Comparison of ENCODE assay signal across 8 cellular contexts in the genomic region with DNA sequence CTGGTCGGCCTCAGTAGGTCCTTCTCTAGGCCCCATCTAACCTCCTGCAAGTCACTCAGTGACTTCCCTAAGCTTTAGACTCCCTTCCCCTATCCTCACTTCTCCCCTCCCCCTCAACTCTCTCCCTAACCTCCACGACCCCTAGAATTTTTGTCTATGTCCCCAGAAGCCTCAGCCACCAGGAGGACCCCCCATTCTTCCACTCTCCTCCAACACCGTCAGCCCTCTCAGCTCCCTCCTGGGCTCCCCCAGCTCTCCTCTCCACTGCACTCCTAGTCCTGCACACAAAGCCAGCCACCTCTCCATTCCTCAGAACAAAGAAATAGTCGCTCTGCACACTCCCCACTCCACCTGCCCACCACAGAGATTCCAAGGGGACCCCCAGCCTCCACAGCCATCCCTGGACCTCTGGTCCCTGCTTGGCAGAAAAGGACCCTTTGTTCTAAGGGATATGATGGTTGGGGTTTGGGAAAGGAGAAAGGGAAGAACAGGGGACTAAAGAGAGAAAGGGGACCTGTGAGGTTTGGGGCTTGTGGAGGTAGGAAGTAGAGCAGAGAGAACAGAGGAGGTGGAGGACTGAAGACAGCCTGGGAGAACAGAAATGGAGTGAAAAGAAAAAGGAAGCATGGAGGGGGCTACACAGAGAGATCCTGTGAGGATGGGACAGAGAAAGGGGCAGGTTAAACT. TPM values are rescaled to one million over a fixed set of nuclear protein-coding genes. Genes with fewer than 3 reads are reported as not detected.
A peak's percentile ranks its signal among the peaks of the same experiment; 100 is the strongest.
DNase-seq lines count a peak whose midpoint lies in the region; ATAC-seq and TF ChIP-seq lines count a peak whose summit lies in the region.

No MANE protein-coding gene starts in this region.

- H3K27me3 ChIP-seq in heart left ventricle, result no peaks in the 10 kb centered on the region
- H3K27me3 ChIP-seq in adipocyte (replicated peaks; ENCODE audit: control insufficient read depth, insufficient read depth, low read length), result no peaks in the 10 kb centered on the region
- no peaks in the 10 kb centered on the region for H3K27me3 ChIP-seq in lower lobe of right lung (ENCODE audit: low read depth)
- H3K27me3 ChIP-seq in upper lobe of right lung, result no peaks in the 10 kb centered on the region

- no peak for ATAC-seq in heart left ventricle
- ATAC-seq in left cardiac atrium, result no peak
- no peak for ATAC-seq in lower lobe of right lung
- ATAC-seq in upper lobe of right lung, result no peak
- no peak for ATAC-seq in GM19328 (IDR thresholded peaks at IDR 0.05; ENCODE audit: unreplicated experiment)

- 11 to 22% (median 15%) methylated on average over 4 of the region's 4 CpGs for WGBS in heart left ventricle, 4 donors

- H3K27ac ChIP-seq in heart left ventricle, result peak overlapping the region; percentile 29 to 100 (median 98)
- peak overlapping the region; percentile 93 for H3K27ac ChIP-seq in lower lobe of right lung
- peak overlapping the region; percentile 93 for H3K27ac ChIP-seq in upper lobe of right lung

- DNase-seq in heart left ventricle (no peak), left cardiac atrium (no peak), adipocyte (ENCODE audit: low read depth) (no peak), lower lobe of right lung (no peak), upper lobe of right lung (no peak), NCI-H774 (lab: John Stamatoyannopoulos, UW) (no peak)
- no peak for DNase-seq in activated CD8-positive, alpha-beta memory T cell treated with anti-CD3 and anti-CD28 coated beads, Interleukin-2, amount 50 U/mL, for 48 hours

- H3K9ac ChIP-seq in adipocyte (ENCODE audit: low read length), result peak overlapping the region; percentile 97

- TF ChIP-seq CTCF in heart left ventricle (IDR thresholded peaks at IDR 0.05), result no peak
- TF ChIP-seq CTCF in lower lobe of right lung (IDR thresholded peaks at IDR 0.05), result no peak
- TF ChIP-seq CTCF in upper lobe of right lung (IDR thresholded peaks at IDR 0.05), result no peak

- H3K36me3 ChIP-seq in heart left ventricle, result peaks cover 0 to 25% (median 0%) of the 10 kb centered on the region in 9 donors
- peaks cover 19% of the 10 kb centered on the region for H3K36me3 ChIP-seq in adipocyte (ENCODE audit: control insufficient read depth, insufficient read depth, low read length, severe bottlenecking)
- peaks cover 7% of the 10 kb centered on the region for H3K36me3 ChIP-seq in lower lobe of right lung
- peaks cover 19% of the 10 kb centered on the region for H3K36me3 ChIP-seq in upper lobe of right lung

- TF ChIP-seq POLR2A in heart left ventricle (IDR thresholded peaks at IDR 0.05), result no peak

- peak overlapping the region; percentile 24 to 97 (median 84) for H3K4me3 ChIP-seq in heart left ventricle
- H3K4me3 ChIP-seq in adipocyte (ENCODE audit: low read length), result peak overlapping the region; percentile 88
- peak overlapping the region; percentile 94 for H3K4me3 ChIP-seq in lower lobe of right lung
- H3K4me3 ChIP-seq in upper lobe of right lung, result peak overlapping the region; percentile 91

- intact Hi-C loops in heart left ventricle (cut with DNase I), result loop anchor here in 4 of 10 donors (5.0 kb wide), 1 partner anchor 33 kb away; the partner anchor contains the start of gene RXFP4 (in 4 of the 4)
- intact Hi-C loops in left cardiac atrium (cut with DNase I), result loop anchor here in 1 of 2 donors (5.0 kb wide), 1 partner anchor 33 kb away; the partner anchor contains the start of gene RXFP4
- intact Hi-C loops in lower lobe of right lung (cut with DNase I), result no loop called here
- intact Hi-C loops in upper lobe of right lung (cut with DNase I), result no loop called here

- H3K9me3 ChIP-seq in heart left ventricle (no peaks in the 10 kb centered on the region), adipocyte (ENCODE audit: control insufficient read depth, low read length) (no peaks in the 10 kb centered on the region), lower lobe of right lung (no peaks in the 10 kb centered on the region), upper lobe of right lung (no peaks in the 10 kb centered on the region)

- H3K4me1 ChIP-seq in heart left ventricle, result peaks cover 18 to 93% (median 74%) of the 10 kb centered on the region in 12 donors
- H3K4me1 ChIP-seq in adipocyte (ENCODE audit: control insufficient read depth, insufficient read depth, low read length), result peaks cover 55% of the 10 kb centered on the region
- peaks cover 76% of the 10 kb centered on the region for H3K4me1 ChIP-seq in lower lobe of right lung
- peaks cover 80% of the 10 kb centered on the region for H3K4me1 ChIP-seq in upper lobe of right lung

RNA-seq across cellular contexts. Expression of gene ARHGEF2, which starts 2.8 kb away (rescaled TPM):
- total RNA-seq in heart left ventricle, result 10 to 100 TPM; 34.7 to 98.6 (median 61.6) TPM
- polyA plus RNA-seq in heart left ventricle, result 10 to 100 TPM; 23.9 to 28.8 TPM
- total RNA-seq in left cardiac atrium, result 10 to 100 TPM; 63.4 to 70.8 TPM
- total RNA-seq in lower lobe of right lung, result 252 TPM
- 220 TPM for total RNA-seq in upper lobe of right lung

RNA-seq across cellular contexts. Expression of gene RXFP4, which starts 34.1 kb away (rescaled TPM):
- total RNA-seq in heart left ventricle (not detected), left cardiac atrium (not detected), lower lobe of right lung (not detected), upper lobe of right lung (not detected)
- polyA plus RNA-seq in heart left ventricle, result under 1 TPM in 1 of 2 donors, not detected in 1; 0.07 TPM

RNA-seq across cellular contexts. Expression of gene KHDC4, which starts 41.3 kb away (rescaled TPM):
- 10 to 100 TPM; 16.9 to 28.0 (median 22.6) TPM for total RNA-seq in heart left ventricle
- polyA plus RNA-seq in heart left ventricle, result 10 to 100 TPM; 17.4 to 19.1 TPM
- total RNA-seq in left cardiac atrium, result 10 to 100 TPM; 21.0 to 27.8 TPM
- 42.8 TPM for total RNA-seq in lower lobe of right lung
- total RNA-seq in upper lobe of right lung, result 40.1 TPM

RNA-seq across cellular contexts. Expression of gene SSR2, which starts 45.2 kb away (rescaled TPM):
- total RNA-seq in heart left ventricle, result 100 to 1,000 TPM in 4 of 9 donors, 10 to 100 TPM in 5; 67.7 to 174 (median 81.2) TPM
- polyA plus RNA-seq in heart left ventricle, result 100 to 1,000 TPM in 1 of 2 donors, 10 to 100 TPM in 1; 63.9 to 282 TPM
- total RNA-seq in left cardiac atrium, result 100 to 1,000 TPM; 101 to 127 TPM
- total RNA-seq in lower lobe of right lung, result 207 TPM
- 231 TPM for total RNA-seq in upper lobe of right lung
